1 cellular context compared by ENCODE assay signal in genomic region chr6:155314773-155315515, GRCh38.
TF ChIP-seq lines count a peak whose summit lies in the region.

No MANE protein-coding gene starts in this region.

TF ChIP-seq in GM12878, 131 proteins besides CTCF, POLR2A, EP300 and RAD21 (continued from another document):
- TF ChIP-seq NR2F1 (conservative IDR thresholded peaks at IDR 0.05) (peak; percentile 31; the same call in 1 of the 2 replicates), POLR2AphosphoS2 (IDR thresholded peaks at IDR 0.05; ENCODE audit: low read depth, low read length) (no peak; the same call in 1 of the 2 replicates), TCF12 (IDR thresholded peaks at IDR 0.05; ENCODE audit: low read depth, low read length) (0 out of 2 replicates have a peak, but pooled peaks have one; percentile 5), WRNIP1 (IDR thresholded peaks at IDR 0.05; ENCODE audit: borderline replicate concordance, low read depth, low read length) (no peak), NR2C2 (IDR thresholded peaks at IDR 0.05; ENCODE audit: borderline replicate concordance, control insufficient read depth, insufficient read length, low read depth) (no peak), JUND (IDR thresholded peaks at IDR 0.05; ENCODE audit: low read depth, low read length) (no peak), PML (IDR thresholded peaks at IDR 0.05; ENCODE audit: low read length) (peak; percentile 69; the same call in 1 of the 2 replicates), YBX1 (IDR thresholded peaks at IDR 0.05) (no peak), EZH2 (IDR thresholded peaks at IDR 0.05; ENCODE audit: borderline replicate concordance, control insufficient read depth, low read depth, low read length) (no peak), RBBP5 (conservative IDR thresholded peaks at IDR 0.05) (no peak), ZNF592 (IDR thresholded peaks at IDR 0.05) (no peak), RCOR1 (conservative IDR thresholded peaks at IDR 0.05; ENCODE audit: low read depth, low read length) (peak; percentile 44; the same call in 1 of the 2 replicates), MAX (IDR thresholded peaks at IDR 0.05; ENCODE audit: low read depth, low read length) (peak; percentile 77), ATF2 (IDR thresholded peaks at IDR 0.05; ENCODE audit: low read length) (no peak), SP1 (IDR thresholded peaks at IDR 0.05; ENCODE audit: low read depth, low read length) (no peak), CHD2 (IDR thresholded peaks at IDR 0.05; ENCODE audit: borderline replicate concordance, low read depth, low read length) (0 out of 2 replicates have a peak, but pooled peaks have one; percentile 1), SUZ12 (IDR thresholded peaks at IDR 0.05; ENCODE audit: unreplicated experiment) (no peak), BHLHE40 (IDR thresholded peaks at IDR 0.05; ENCODE audit: borderline replicate concordance in 1 of 2, low read depth in 2 of 2, low read length in 1 of 2) (peak; percentile 91 to 94), RELA (IDR thresholded peaks at IDR 0.05; ENCODE audit: borderline replicate concordance, partially characterized antibody) (peak; percentile 55)
